20 cellular contexts compared by ENCODE assay signal in the genomic region with DNA sequence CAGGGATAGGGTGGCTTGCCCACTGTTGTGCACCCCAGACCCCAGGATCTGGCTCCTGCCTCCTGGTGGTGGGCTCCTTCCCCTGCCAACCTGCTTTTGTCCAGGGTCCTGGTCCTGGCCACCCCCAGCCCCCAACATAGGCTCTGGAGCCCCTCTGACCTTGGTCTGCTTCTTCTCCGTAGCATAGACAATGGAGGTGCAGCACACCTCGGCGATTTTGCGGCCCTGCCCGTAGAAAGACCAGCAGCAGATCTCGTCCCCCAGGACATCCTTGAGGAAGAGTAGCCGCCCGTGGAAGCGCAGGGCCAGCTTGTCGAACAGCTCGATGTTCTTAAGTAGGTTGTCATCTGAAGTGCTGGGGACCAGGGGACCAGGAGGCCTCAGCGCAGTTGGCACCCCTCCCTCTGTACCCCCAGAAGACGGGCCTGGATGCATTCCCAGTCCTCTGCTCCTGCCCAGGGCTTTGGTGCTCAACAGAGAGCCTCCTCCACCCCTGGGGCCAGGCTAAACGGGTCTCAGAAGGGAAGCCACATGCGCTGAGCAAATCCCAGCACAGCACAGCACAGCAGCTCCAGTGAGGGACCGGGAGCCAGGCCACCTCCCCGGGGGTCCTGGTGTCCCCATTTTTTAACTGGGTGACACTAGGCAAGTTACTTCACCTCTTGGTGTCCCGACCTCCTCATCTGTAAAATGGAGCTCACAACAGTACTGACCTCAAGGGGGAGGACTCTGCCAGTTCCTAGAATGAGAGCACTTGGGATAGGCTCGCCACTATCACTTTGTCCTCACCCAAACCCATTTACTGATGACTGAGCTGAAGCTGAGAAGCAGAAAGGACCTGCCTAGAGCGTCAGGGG. TPM values are rescaled to one million over a fixed set of nuclear protein-coding genes. Genes with fewer than 3 reads are reported as not detected.
DNase-seq lines count a peak whose midpoint lies in the region; ATAC-seq and TF ChIP-seq lines count a peak whose summit lies in the region.
"Had no signal": no experiment of that assay in that cellular context is flagged by ENCODE, and none has a peak within 500 bp of the region (broad histone marks: within the 10 kb centered on the region; RNA-seq: fewer than 3 reads in every experiment).

No MANE protein-coding gene starts in this region.

- H2AFZ ChIP-seq in HCT116 (ENCODE audit: low read depth, low read length, poor library complexity, severe bottlenecking) = no peak overlapping the region
- H2AFZ ChIP-seq in osteoblast (ENCODE audit: low read length) = no peak overlapping the region

- H3K9me3 ChIP-seq in HCT116 (ENCODE audit: control insufficient read depth in 1 of 2, insufficient read depth in 1 of 2, low read depth in 1 of 2, low read length in 2 of 2) = no peaks in the 10 kb centered on the region
- no peaks in the 10 kb centered on the region for H3K9me3 ChIP-seq in endodermal cell (ENCODE audit: control insufficient read depth, low read length)
- H3K9me3 ChIP-seq in osteoblast (ENCODE audit: low read depth, low read length) = no peaks in the 10 kb centered on the region

- H3K9me2 ChIP-seq in HCT116 (ENCODE audit: insufficient read depth) = no peaks in the 10 kb centered on the region

- no peak overlapping the region for H3K4me3 Mint-ChIP-seq in endodermal cell
- H3K4me3 Mint-ChIP-seq: CD14-positive monocyte had no signal

- H3K4me1 ChIP-seq in HCT116 (ENCODE audit: control insufficient read depth in 1 of 2, insufficient read depth in 2 of 2, low read length in 2 of 2) (no peaks in the 10 kb centered on the region), endodermal cell (ENCODE audit: control insufficient read depth, insufficient read depth, low read length) (no peaks in the 10 kb centered on the region), osteoblast (ENCODE audit: insufficient read depth, low read length) (no peaks in the 10 kb centered on the region)

- H3K27ac Mint-ChIP-seq in endodermal cell = no peak overlapping the region

- no TSS peak for BruUV-seq in HCT116 (replicated peaks; lab: Mats Ljungman, UMichigan)

- peaks cover 22% of the 10 kb centered on the region for H3K36me3 Mint-ChIP-seq in endodermal cell (ENCODE audit: low read depth)

- H3K4me1 Mint-ChIP-seq in endodermal cell = peaks cover 4% of the 10 kb centered on the region

- POLR2A ChIA-PET in HCT116 (lab: Charles Lee) = interaction anchor here (0.6 kb wide), 1 partner anchor 209 kb away, joined by 6 read pairs; no protein-coding TSS in a partner anchor

- H3K36me3 ChIP-seq in HCT116 (ENCODE audit: control insufficient read depth in 1 of 2, insufficient read depth in 2 of 2, low read length in 2 of 2) (no peaks in the 10 kb centered on the region; a peak in 3 of 4 replicates), endodermal cell (ENCODE audit: control insufficient read depth, insufficient read depth, low read length) (peaks cover 11% of the 10 kb centered on the region), osteoblast (ENCODE audit: insufficient read depth, low read length) (peaks cover 7% of the 10 kb centered on the region)

- no peak overlapping the region for H3K4me3 ChIP-seq in HCT116 (replicated peaks in 1 of 2; ENCODE audit: low read depth in 1 of 2, low read length in 2 of 2)
- no peak overlapping the region for H3K4me3 ChIP-seq in endodermal cell (ENCODE audit: low read length)
- no peak overlapping the region for H3K4me3 ChIP-seq in osteoblast (ENCODE audit: insufficient read depth, low read length)

- H3K27me3 ChIP-seq in HCT116 (ENCODE audit: insufficient read depth, low read length) (no peaks in the 10 kb centered on the region), endodermal cell (ENCODE audit: control insufficient read depth, insufficient read depth, low read length, poor library complexity, severe bottlenecking) (no peaks in the 10 kb centered on the region), osteoblast (ENCODE audit: insufficient read depth, low read length) (no peaks in the 10 kb centered on the region)

- H3K27ac ChIP-seq in HCT116 (ENCODE audit: low read depth, low read length) (no peak overlapping the region), endodermal cell (ENCODE audit: low read depth, low read length) (no peak overlapping the region), osteoblast (ENCODE audit: low read depth, low read length) (no peak overlapping the region)

- 0 out of 2 replicates have a peak, but pooled peaks have one; percentile 4 for TF ChIP-seq RAD21 in HCT116 (IDR thresholded peaks at IDR 0.05; ENCODE audit: low read depth)

- intact Hi-C loops in HCT116 (cut with micrococcal nuclease) = no loop called here

- DNase-seq in DMS53 (lab: John Stamatoyannopoulos, UW) (peak; percentile 58), HCT116 (ENCODE audit: low read depth, low spot score) (no peak), endodermal cell (no peak), osteoblast (ENCODE audit: insufficient read length, low spot score, missing footprints) (peak; percentile 50), AG08395 (ENCODE audit: low spot score) (no peak), SW 1271 (lab: John Stamatoyannopoulos, UW) (no peak)
- DNase-seq: ACHN, AML-193, DMS 273 treated with DMSO at 0.1 percent for 48 hours, GF-D8, KBM-7, NCI-H1105 treated with DMSO at 0.1 percent for 48 hours, NCI-H1694, NCI-H2081 treated with DMSO at 0.1 percent for 48 hours, NCI-H446 treated with DMSO at 0.1 percent for 48 hours, NCI-H748 treated with DMSO at 0.1 percent for 48 hours, OCI-M1, RPMI8226 had no signal

- ATAC-seq in HCT116 = 0 out of 2 replicates have a peak, but pooled peaks have one; percentile 21
- ATAC-seq in HG03159 (IDR thresholded peaks at IDR 0.05; ENCODE audit: unreplicated experiment) = no peak

- TF ChIP-seq POLR2A in HCT116 (IDR thresholded peaks at IDR 0.05; ENCODE audit: borderline replicate concordance, extremely low read depth, insufficient read depth, insufficient read length) = no peak

- H3K79me2 ChIP-seq in HCT116 (ENCODE audit: insufficient read depth, low read length) = no peaks in the 10 kb centered on the region
- H3K79me2 ChIP-seq in osteoblast (ENCODE audit: insufficient read depth, low read length) = no peaks in the 10 kb centered on the region

- WGBS in endodermal cell (ENCODE audit: insufficient coverage in 1 of 2, insufficient read length in 1 of 2), 2 experiments = 93 to 95% methylated on average over 13 to 20 of the region's 20 CpGs

- no peaks in the 10 kb centered on the region for H3K27me3 Mint-ChIP-seq in endodermal cell (ENCODE audit: insufficient read depth)

- CTCF ChIA-PET in HCT116 (lab: Charles Lee) = no interaction called here

- RAD21 ChIA-PET in HCT116 (lab: Charles Lee; ENCODE audit: low non-redundant PET in 1 of 2, low total read pairs in 2 of 2, uncharacterized antibody in 2 of 2, unreplicated experiment in 2 of 2) = no interaction called here

- H4K20me1 ChIP-seq in HCT116 (ENCODE audit: insufficient read depth) (no peaks in the 10 kb centered on the region), osteoblast (ENCODE audit: insufficient read depth, low read length) (no peaks in the 10 kb centered on the region)

- no peak for TF ChIP-seq CTCF in HCT116 (IDR thresholded peaks at IDR 0.05 in 2 of 3, conservative IDR thresholded peaks at IDR 0.05 in 1 of 3; ENCODE audit: borderline replicate concordance in 1 of 3, insufficient read depth in 1 of 3, low read depth in 2 of 3, low read length in 2 of 3)
- peak; percentile 34 for TF ChIP-seq CTCF in endodermal cell (conservative IDR thresholded peaks at IDR 0.05)
- no peak for TF ChIP-seq CTCF in osteoblast (IDR thresholded peaks at IDR 0.05; ENCODE audit: extremely low read depth, low read depth, low read length)

- H3K9me3 Mint-ChIP-seq in endodermal cell = no peaks in the 10 kb centered on the region

- no peak overlapping the region for H3K9ac ChIP-seq in HCT116 (ENCODE audit: low read length)
- H3K9ac ChIP-seq in endodermal cell (ENCODE audit: extremely low read depth, low read length, poor library complexity, severe bottlenecking) = no peak overlapping the region

- H3K4me2 ChIP-seq in HCT116 (ENCODE audit: low read length) (no peak overlapping the region), osteoblast (ENCODE audit: insufficient read depth, low read length) (no peak overlapping the region)

TF ChIP-seq in HCT116, 20 proteins besides CTCF, POLR2A, EP300 and RAD21 (continues in another document):
- no peak for TF ChIP-seq EGR1 (IDR thresholded peaks at IDR 0.05; ENCODE audit: low read depth)

RNA-seq across cellular contexts. Expression of gene ASPHD1, which starts 10.8 kb away (rescaled TPM):
- total RNA-seq in HCT116 (2021; ENCODE audit: unreplicated experiment) = 18.4 TPM
- 15.2 and 15.5 TPM in 2 replicates for polyA plus RNA-seq in HCT116 (2012)
- 1 to 10 TPM; 6.1 to 8.7 TPM for total RNA-seq in endodermal cell
- 3.0 TPM for polyA plus RNA-seq in endodermal cell (2013, experiment 1 of 2)
- polyA plus RNA-seq in endodermal cell (2013, experiment 2 of 2) = 3.2 TPM
- 0.88 and 1.8 TPM in 2 replicates for total RNA-seq in osteoblast
- polyA plus RNA-seq: CD14-positive monocyte had no signal

RNA-seq across cellular contexts. Expression of gene SEZ6L2, which starts 11.7 kb away (rescaled TPM):
- total RNA-seq in HCT116 (2021; ENCODE audit: unreplicated experiment) = 49.3 TPM
- 62.9 and 68.9 TPM in 2 replicates for polyA plus RNA-seq in HCT116 (2012)
- total RNA-seq in endodermal cell = 10 to 100 TPM; 44.0 to 52.1 TPM
- polyA plus RNA-seq in endodermal cell (2013, experiment 1 of 2) = 27.5 TPM
- polyA plus RNA-seq in endodermal cell (2013, experiment 2 of 2) = 25.5 TPM
- total RNA-seq in osteoblast = 1.5 and 2.9 TPM in 2 replicates
- polyA plus RNA-seq: CD14-positive monocyte had no signal

RNA-seq across cellular contexts. Expression of gene KCTD13, which starts 15.0 kb away (rescaled TPM):
- 40.7 TPM for total RNA-seq in HCT116 (2021; ENCODE audit: unreplicated experiment)
- 29.9 and 35.3 TPM in 2 replicates for polyA plus RNA-seq in HCT116 (2012)
- total RNA-seq in endodermal cell = 10 to 100 TPM; 21.5 to 27.5 TPM
- 23.0 TPM for polyA plus RNA-seq in endodermal cell (2013, experiment 1 of 2)
- 20.2 TPM for polyA plus RNA-seq in endodermal cell (2013, experiment 2 of 2)
- 8.5 and 11.9 TPM in 2 replicates for total RNA-seq in osteoblast

RNA-seq across cellular contexts. Expression of gene CDIPT, which starts 48.0 kb away (rescaled TPM):
- total RNA-seq in HCT116 (2021; ENCODE audit: unreplicated experiment) = 58.3 TPM
- 65.6 and 70.5 TPM in 2 replicates for polyA plus RNA-seq in HCT116 (2012)
- 10 to 100 TPM; 63.4 to 68.4 TPM for total RNA-seq in endodermal cell
- 40.9 TPM for polyA plus RNA-seq in endodermal cell (2013, experiment 1 of 2)
- polyA plus RNA-seq in endodermal cell (2013, experiment 2 of 2) = 36.4 TPM
- 105 and 107 TPM in 2 replicates for total RNA-seq in osteoblast

RNA-seq across cellular contexts. Expression of gene TMEM219, which starts 50.8 kb away (rescaled TPM):
- total RNA-seq in HCT116 (2021; ENCODE audit: unreplicated experiment) (75.5 TPM), endodermal cell (100 to 1,000 TPM; 122 to 136 TPM), osteoblast (74.3 and 84.0 TPM in 2 replicates)
- polyA plus RNA-seq in HCT116 (2012) = 93.1 and 99.3 TPM in 2 replicates
- polyA plus RNA-seq in endodermal cell (2013, experiment 1 of 2) = 128 TPM
- 112 TPM for polyA plus RNA-seq in endodermal cell (2013, experiment 2 of 2)

Comparison
In these comparisons a context has a peak if more than half of its experiments do, and no peak if none do; other contexts are left out.
1. DNase-seq: peak in DMS53 (single experiment) and osteoblast (single experiment); none in HCT116 (single experiment), endodermal cell (single experiment), AG08395 (single experiment) and SW 1271 (0 of 2).
2. RNA of gene SEZ6L2, which starts 11.7 kb away (total RNA-seq): 44.0 to 52.1 TPM in endodermal cell and 49.3 TPM in HCT116 (single experiment); 1.5 to 2.9 TPM in osteoblast; every median in the first group is over 10 times any median in the second.